10 cellular contexts compared by ENCODE assay signal in the genomic region with DNA sequence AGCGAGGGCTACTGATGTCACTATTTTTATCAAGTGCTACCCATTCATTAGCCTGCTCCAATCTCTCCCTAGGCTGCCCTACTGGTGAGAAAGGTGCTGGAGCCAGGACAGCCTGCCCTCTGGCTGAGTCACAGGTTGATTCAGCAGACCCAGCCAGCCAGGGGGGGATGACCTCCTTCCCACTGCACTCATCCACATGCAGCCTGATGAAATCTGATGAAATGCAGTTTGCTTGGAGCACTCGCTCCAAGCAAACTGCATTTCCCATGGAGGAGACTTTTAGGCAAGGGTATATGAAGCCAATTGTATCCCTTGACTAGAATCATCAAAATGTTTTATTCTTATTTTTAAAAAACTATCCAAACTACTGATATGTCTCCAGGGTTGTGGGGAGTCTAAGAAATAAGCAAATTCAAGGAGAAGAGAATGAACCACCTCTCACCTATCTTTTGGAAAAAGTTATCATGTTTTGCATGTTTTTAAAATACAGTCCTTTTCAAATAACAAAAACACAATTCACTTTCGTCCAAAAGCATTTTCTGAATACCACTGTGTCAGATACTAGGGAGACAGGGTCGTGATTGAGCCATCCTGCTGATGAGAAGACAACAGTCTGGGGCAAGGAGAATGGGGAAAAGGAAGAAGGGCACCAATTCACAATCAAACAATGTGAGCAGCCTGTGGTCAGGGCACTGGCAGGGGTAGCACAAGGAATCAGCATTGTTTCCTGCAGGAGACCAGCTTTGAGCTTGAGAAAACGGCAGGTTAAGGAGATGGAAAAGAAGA.
DNase-seq lines count a peak whose midpoint lies in the region; ATAC-seq and TF ChIP-seq lines count a peak whose summit lies in the region.
"Had no signal": no experiment of that assay in that cellular context is flagged by ENCODE, and none has a peak within 500 bp of the region (broad histone marks: within the 10 kb centered on the region; RNA-seq: fewer than 3 reads in every experiment).

No MANE protein-coding gene starts in this region.

- H2BK12ac ChIP-seq in neuronal stem cell (ENCODE audit: low read length) = no peak overlapping the region

- H2BK5ac ChIP-seq in neuronal stem cell (ENCODE audit: low read length) = no peak overlapping the region

- peak; percentile 98 for DNase-seq in EL
- peak; percentile 79 for DNase-seq in RWPE2 (ENCODE audit: low spot score)
- DNase-seq in fibroblast of peridontal ligament (ENCODE audit: extremely low read depth) = peak; percentile 98
- peak; percentile 14 for DNase-seq in neuronal stem cell (ENCODE audit: low spot score)
- DNase-seq in NCI-H1048 (lab: John Stamatoyannopoulos, UW) = no peak
- DNase-seq in NCI-H1436 treated with DMSO at 0.1 percent for 48 hours (lab: John Stamatoyannopoulos, UW) = no peak
- no peak for DNase-seq in GM19240 (ENCODE audit: insufficient read length, low spot score)
- DNase-seq in activated CD8-positive, alpha-beta memory T cell treated with anti-CD3 and anti-CD28 coated beads for 24 hours = no peak
- DNase-seq: activated naive CD8-positive, alpha-beta T cell treated with anti-CD3 and anti-CD28 coated beads, Interleukin-2, amount 10 ng/mL, durations not matched to agents 7 days and 5 days had no signal

- H3K4me1 ChIP-seq in RWPE2 (ENCODE audit: insufficient read depth, poor library complexity, severe bottlenecking) (peaks cover 10% of the 10 kb centered on the region), neuronal stem cell (ENCODE audit: control insufficient read depth in 2 of 2, insufficient read depth in 1 of 2, low read depth in 1 of 2, low read length in 2 of 2) (peaks cover 8 to 10% of the 10 kb centered on the region in 2 donors)
- H3K4me1 ChIP-seq: SJCRH30 had no signal

- H3K9ac ChIP-seq in neuronal stem cell (ENCODE audit: low read depth, low read length, poor library complexity) = no peak overlapping the region

- H4K91ac ChIP-seq in neuronal stem cell (ENCODE audit: low read depth, low read length, poor library complexity) = no peak overlapping the region

- H3K9me3 ChIP-seq in RWPE2 (ENCODE audit: severe bottlenecking) (no peaks in the 10 kb centered on the region), neuronal stem cell (replicated peaks in 1 of 2; ENCODE audit: control insufficient read depth in 2 of 2, insufficient read depth in 1 of 2, low read depth in 1 of 2, low read length in 2 of 2) (peaks cover 0 to 11% of the 10 kb centered on the region in 2 donors)
- H3K9me3 ChIP-seq: SJCRH30 had no signal

- H3K27me3 ChIP-seq in RWPE2 (ENCODE audit: insufficient read depth, poor library complexity, severe bottlenecking) (no peaks in the 10 kb centered on the region), neuronal stem cell (ENCODE audit: control insufficient read depth in 3 of 3, insufficient read depth in 3 of 3, low read depth in 1 of 3, low read length in 3 of 3) (no peaks in the 10 kb centered on the region)
- H3K27me3 ChIP-seq: SJCRH30 had no signal

- H4K8ac ChIP-seq in neuronal stem cell (ENCODE audit: low read depth, low read length) = no peak overlapping the region

- H3K23ac ChIP-seq in neuronal stem cell (ENCODE audit: low read depth, low read length, poor library complexity) = no peak overlapping the region

- no peaks in the 10 kb centered on the region for H3K36me3 ChIP-seq in RWPE2 (ENCODE audit: low read depth)
- peaks cover 0 to 2% of the 10 kb centered on the region in 2 donors for H3K36me3 ChIP-seq in neuronal stem cell (replicated peaks in 1 of 2; ENCODE audit: control insufficient read depth in 2 of 2, insufficient read depth in 2 of 2, low read length in 2 of 2)
- H3K36me3 ChIP-seq: SJCRH30 had no signal

- no peak overlapping the region for H3K4ac ChIP-seq in neuronal stem cell (ENCODE audit: low read length)

- H2AK5ac ChIP-seq in neuronal stem cell (ENCODE audit: low read depth, low read length) = no peak overlapping the region

- no peak overlapping the region for H2AFZ ChIP-seq in neuronal stem cell (ENCODE audit: low read length)

- H3K18ac ChIP-seq in neuronal stem cell (ENCODE audit: low read length) = no peak overlapping the region

- no peak overlapping the region for H2BK120ac ChIP-seq in neuronal stem cell (ENCODE audit: low read depth, low read length)

- no peak overlapping the region for H3K4me2 ChIP-seq in neuronal stem cell (ENCODE audit: insufficient read depth, low read length, poor library complexity, severe bottlenecking)

- no peak overlapping the region for H3K14ac ChIP-seq in neuronal stem cell (ENCODE audit: low read length)

- no peak overlapping the region for H2BK15ac ChIP-seq in neuronal stem cell (ENCODE audit: low read length)

- peak; percentile 100 for ATAC-seq in RWPE2 (ENCODE audit: low read depth)

- H3K4me3 ChIP-seq in RWPE2 (ENCODE audit: severe bottlenecking) (no peak overlapping the region), neuronal stem cell (ENCODE audit: low read length in 2 of 2) (no peak overlapping the region)
- H3K4me3 ChIP-seq: SJCRH30 had no signal

- WGBS in neuronal stem cell (ENCODE audit: extremely low coverage in 2 of 2, insufficient read length in 2 of 2, insufficient replicate concordance in 1 of 2), 2 donors = no CpG with 5 or more reads among the region's 5 CpGs

- H3K79me1 ChIP-seq in neuronal stem cell (ENCODE audit: low read depth, low read length) = no peaks in the 10 kb centered on the region

- no peak overlapping the region for H3K27ac ChIP-seq in RWPE2 (ENCODE audit: poor library complexity, severe bottlenecking)
- no peak overlapping the region for H3K27ac ChIP-seq in neuronal stem cell (replicated peaks; ENCODE audit: low read length)
- H3K27ac ChIP-seq: SJCRH30 had no signal

- no peak for TF ChIP-seq CTCF in RWPE2 (IDR thresholded peaks at IDR 0.05; ENCODE audit: poor library complexity, severe bottlenecking)

Comparison
In these comparisons a context has a peak if more than half of its experiments do, and no peak if none do; other contexts are left out.
1. DNase-seq: peak in EL (single experiment), RWPE2 (single experiment), fibroblast of peridontal ligament (single experiment) and neuronal stem cell (single experiment); none in NCI-H1048 (single experiment), NCI-H1436 treated with DMSO at 0.1 percent for 48 hours (single experiment), GM19240 (single experiment) and activated CD8-positive, alpha-beta memory T cell treated with anti-CD3 and anti-CD28 coated beads for 24 hours (single experiment).